ENCODE assay signal across 8 cellular contexts in genomic region chr11:65083134-65083833, GRCh38. TPM values are rescaled to one million over a fixed set of nuclear protein-coding genes. Genes with fewer than 3 reads are reported as not detected.
A peak's percentile ranks its signal among the peaks of the same experiment; 100 is the strongest.
DNase-seq lines count a peak whose midpoint lies in the region; ATAC-seq and TF ChIP-seq lines count a peak whose summit lies in the region.

No MANE protein-coding gene starts in this region.

- no peaks in the 10 kb centered on the region for H3K27me3 ChIP-seq in left ventricle myocardium inferior (ENCODE audit: low read depth)
- no peaks in the 10 kb centered on the region for H3K27me3 ChIP-seq in neuron (ENCODE audit: insufficient read depth, low read length)

- DNase-seq in left ventricle myocardium inferior (no peak), left cardiac atrium (no peak), DMS153 (lab: John Stamatoyannopoulos, UW) (no peak), DMS153 treated with DMSO at 0.1 percent for 48 hours (lab: John Stamatoyannopoulos, UW; ENCODE audit: unreplicated experiment) (no peak)

- H3K36me3 Mint-ChIP-seq in IgD-negative memory B cell = no peaks in the 10 kb centered on the region
- H3K36me3 Mint-ChIP-seq in dendritic cell treated with granulocyte-macrophage colony-stimulating factor and Interleukin-4, amounts not matched to agents 40 ng/mL and 50 ng/mL, for 4 days (ENCODE audit: low read depth) = peaks cover 45% of the 10 kb centered on the region

- H3K27ac ChIP-seq in left ventricle myocardium inferior (replicated peaks) = peak overlapping the region; percentile 93

- ATAC-seq in left cardiac atrium (no peak), esophagus mucosa (no peak)

- H3K4me3 ChIP-seq in left ventricle myocardium inferior (peak overlapping the region; percentile 85), neuron (ENCODE audit: low read length) (peak overlapping the region; percentile 88)

- H3K4me1 Mint-ChIP-seq in IgD-negative memory B cell = peaks cover 14 to 23% (median 16%) of the 10 kb centered on the region in 3 donors
- peaks cover 54% of the 10 kb centered on the region for H3K4me1 Mint-ChIP-seq in dendritic cell treated with granulocyte-macrophage colony-stimulating factor and Interleukin-4, amounts not matched to agents 40 ng/mL and 50 ng/mL, for 4 days (ENCODE audit: low read depth)

- H3K27ac Mint-ChIP-seq in IgD-negative memory B cell = peak overlapping the region; percentile 95 to 98 (median 97)
- H3K27ac Mint-ChIP-seq in dendritic cell treated with granulocyte-macrophage colony-stimulating factor and Interleukin-4, amounts not matched to agents 40 ng/mL and 50 ng/mL, for 4 days = peak overlapping the region; percentile 95

- H3K27me3 Mint-ChIP-seq in IgD-negative memory B cell = peaks cover 1% of the 10 kb centered on the region
- no peaks in the 10 kb centered on the region for H3K27me3 Mint-ChIP-seq in dendritic cell treated with granulocyte-macrophage colony-stimulating factor and Interleukin-4, amounts not matched to agents 40 ng/mL and 50 ng/mL, for 4 days

- H3K4me1 ChIP-seq in left ventricle myocardium inferior (peaks cover 27% of the 10 kb centered on the region), neuron (ENCODE audit: insufficient read depth, low read length) (peaks cover 19% of the 10 kb centered on the region)

- H3K9me3 ChIP-seq in left ventricle myocardium inferior (replicated peaks) (no peaks in the 10 kb centered on the region), neuron (ENCODE audit: low read length) (no peaks in the 10 kb centered on the region)

- H3K4me3 Mint-ChIP-seq in IgD-negative memory B cell = peak overlapping the region; percentile 86 to 99 (median 94)
- peak overlapping the region; percentile 97 for H3K4me3 Mint-ChIP-seq in dendritic cell treated with granulocyte-macrophage colony-stimulating factor and Interleukin-4, amounts not matched to agents 40 ng/mL and 50 ng/mL, for 4 days

- peak overlapping the region; percentile 66 for H2AFZ ChIP-seq in neuron (ENCODE audit: low read depth, low read length)

- intact Hi-C loops in left ventricle myocardium inferior (cut with micrococcal nuclease) (no loop called here), left cardiac atrium (cut with DNase I) (no loop called here)
- intact Hi-C loops in dendritic cell treated with granulocyte-macrophage colony-stimulating factor and Interleukin-4, amounts not matched to agents 40 ng/mL and 50 ng/mL, for 4 days (cut with micrococcal nuclease) = loop anchor here (5.0 kb wide), 2 partner anchors 41 to 71 kb away; partner anchors contain the start of genes ARL2 and SAC3D1

- no peak for TF ChIP-seq CTCF in left ventricle myocardium inferior (IDR thresholded peaks at IDR 0.05; ENCODE audit: borderline replicate concordance)

- H3K36me3 ChIP-seq in left ventricle myocardium inferior (peaks cover 30% of the 10 kb centered on the region), neuron (ENCODE audit: insufficient read depth, low read length) (peaks cover 62% of the 10 kb centered on the region)

- no peaks in the 10 kb centered on the region for H3K9me3 Mint-ChIP-seq in IgD-negative memory B cell
- no peaks in the 10 kb centered on the region for H3K9me3 Mint-ChIP-seq in dendritic cell treated with granulocyte-macrophage colony-stimulating factor and Interleukin-4, amounts not matched to agents 40 ng/mL and 50 ng/mL, for 4 days

RNA-seq across cellular contexts. Expression of gene CDCA5, which starts 0.6 kb away (rescaled TPM):
- total RNA-seq in left ventricle myocardium inferior (1.3 TPM), left cardiac atrium (1 to 10 TPM in 1 of 2 donors, under 1 TPM in 1; 0.81 to 2.5 TPM), esophagus mucosa (14.1 TPM)
- polyA plus RNA-seq in IgD-negative memory B cell = 2.0 TPM

RNA-seq across cellular contexts. Expression of gene ZFPL1, which starts 0.7 kb away (rescaled TPM):
- 23.1 TPM for total RNA-seq in left ventricle myocardium inferior
- 10 to 100 TPM; 26.2 to 26.5 TPM for total RNA-seq in left cardiac atrium
- 36.4 TPM for polyA plus RNA-seq in IgD-negative memory B cell
- total RNA-seq in esophagus mucosa = 25.7 TPM

RNA-seq across cellular contexts. Expression of gene VPS51, which starts 12.7 kb away (rescaled TPM):
- 92.2 TPM for total RNA-seq in left ventricle myocardium inferior
- 10 to 100 TPM; 52.7 to 70.1 TPM for total RNA-seq in left cardiac atrium
- polyA plus RNA-seq in IgD-negative memory B cell = 88.2 TPM
- total RNA-seq in esophagus mucosa = 76.4 TPM

RNA-seq across cellular contexts. Expression of gene NAALADL1, which starts 24.9 kb away (rescaled TPM):
- total RNA-seq in left ventricle myocardium inferior (4.8 TPM), left cardiac atrium (1 to 10 TPM; 6.6 to 7.0 TPM), esophagus mucosa (2.7 TPM)
- 21.5 TPM for polyA plus RNA-seq in IgD-negative memory B cell

RNA-seq across cellular contexts. Expression of gene TM7SF2, which starts 28.4 kb away (rescaled TPM):
- total RNA-seq in left ventricle myocardium inferior = 56.7 TPM
- 10 to 100 TPM; 50.0 to 53.2 TPM for total RNA-seq in left cardiac atrium
- 18.2 TPM for polyA plus RNA-seq in IgD-negative memory B cell
- total RNA-seq in esophagus mucosa = 53.2 TPM
